In genomic region chr5:36173426-36173825, GRCh38 we compare ENCODE assay signal across 20 cellular contexts.
"Had no signal": no experiment of that assay in that cellular context is flagged by ENCODE, and none has a peak within 500 bp of the region (broad histone marks: within the 10 kb centered on the region; RNA-seq: fewer than 3 reads in every experiment).

No MANE protein-coding gene starts in this region.

- DNase-seq: activated B cell treated with CpG ODN at 0.5 μM for 24 hours; activated CD4-positive, alpha-beta memory T cell treated with anti-CD3 and anti-CD28 coated beads, Interleukin-2, amount 10 ng/mL, durations not matched to agents 7 days and 5 days; activated CD4-positive, alpha-beta T cell treated with anti-CD3 and anti-CD28 coated beads for 1 hour; activated CD4-positive, alpha-beta T cell treated with anti-CD3 and anti-CD28 coated beads, Interleukin-2, amount 10 ng/mL, durations not matched to agents 7 days and 5 days; activated naive CD4-positive, alpha-beta T cell treated with anti-CD3 and anti-CD28 coated beads, Interleukin-2, amount 50 U/mL, for 16 hours; activated naive CD8-positive, alpha-beta T cell treated with anti-CD3 and anti-CD28 coated beads, Interleukin-2, amount 10 ng/mL, durations not matched to agents 7 days and 5 days; activated T-cell treated with anti-CD3 and anti-CD28 coated beads for 4 hours; adrenal gland; body of pancreas; KG1; NCI-H1092 treated with DMSO at 0.1 percent for 48 hours; NCI-H1417 treated with DMSO at 0.1 percent for 48 hours; NCI-H1694; NCI-H345; NCI-H510A; PC-3; SHP77 treated with DMSO at 0.1 percent for 48 hours; T-helper 17 cell; T1000 had no signal

- H3K4me1 ChIP-seq: ascending aorta, body of pancreas had no signal

- H3K27ac ChIP-seq: adrenal gland, ascending aorta, body of pancreas had no signal

- H3K27me3 ChIP-seq: adrenal gland, ascending aorta, body of pancreas had no signal

- H3K4me3 ChIP-seq: adrenal gland, ascending aorta, body of pancreas had no signal
